ENCODE assay signal across 24 cellular contexts in genomic region chr7:149104749-149105148, GRCh38.
"Had no signal": no experiment of that assay in that cellular context is flagged by ENCODE, and none has a peak within 500 bp of the region (broad histone marks: within the 10 kb centered on the region; RNA-seq: fewer than 3 reads in every experiment).

No MANE protein-coding gene starts in this region.

- H3K27ac Mint-ChIP-seq: activated B cell treated with CpG ODN at 0.5 μM for 24 hours; activated CD4-positive, alpha-beta T cell treated with anti-CD3 and anti-CD28 coated beads, Interleukin-2, amount 10 ng/mL, durations not matched to agents 24 days and 14 days; activated CD8-positive, alpha-beta memory T cell treated with anti-CD3 and anti-CD28 coated beads, Interleukin-2, amount 10 ng/mL, durations not matched to agents 7 days and 5 days; activated naive CD4-positive, alpha-beta T cell treated with anti-CD3 and anti-CD28 coated beads, Interleukin-2, amount 50 U/mL, for 72 hours; activated T-cell treated with anti-CD3 and anti-CD28 coated beads, Interleukin-2, amount 50 U/mL, for 24 hours; activated T-helper 1 cell treated with anti-CD3 and anti-CD28 coated beads, Interleukin-12 subunit alpha, Interleukin-12 subunit beta, Interleukin-2, Interleukin-4 antibody, amounts not matched to agents 30 ng/mL and 10 ng/mL and 1 ng/mL, durations not matched to agents 14 hours and 24 hours and 36 hours had no signal

- ATAC-seq: activated CD8-positive, alpha-beta memory T cell treated with anti-CD3 and anti-CD28 coated beads, Interleukin-2, amount 10 ng/mL, durations not matched to agents 7 days and 5 days; activated naive CD4-positive, alpha-beta T cell treated with anti-CD3 and anti-CD28 coated beads, Interleukin-2, amount 50 U/mL, for 72 hours had no signal

- H3K27me3 Mint-ChIP-seq: activated B cell treated with CpG ODN at 0.5 μM for 24 hours; activated CD4-positive, alpha-beta T cell treated with anti-CD3 and anti-CD28 coated beads, Interleukin-2, amount 10 ng/mL, durations not matched to agents 24 days and 14 days; activated CD8-positive, alpha-beta memory T cell treated with anti-CD3 and anti-CD28 coated beads, Interleukin-2, amount 10 ng/mL, durations not matched to agents 7 days and 5 days; activated T-cell treated with anti-CD3 and anti-CD28 coated beads, Interleukin-2, amount 50 U/mL, for 24 hours had no signal

- H3K4me1 Mint-ChIP-seq: activated B cell treated with CpG ODN at 0.5 μM for 24 hours; activated CD4-positive, alpha-beta T cell treated with anti-CD3 and anti-CD28 coated beads, Interleukin-2, amount 10 ng/mL, durations not matched to agents 24 days and 14 days; activated CD8-positive, alpha-beta memory T cell treated with anti-CD3 and anti-CD28 coated beads, Interleukin-2, amount 10 ng/mL, durations not matched to agents 7 days and 5 days had no signal

- H3K36me3 ChIP-seq: brain microvascular endothelial cell had no signal

- H3K4me3 Mint-ChIP-seq: activated B cell treated with CpG ODN at 0.5 μM for 24 hours; activated CD4-positive, alpha-beta T cell treated with anti-CD3 and anti-CD28 coated beads, Interleukin-2, amount 10 ng/mL, durations not matched to agents 24 days and 14 days; activated CD8-positive, alpha-beta memory T cell treated with anti-CD3 and anti-CD28 coated beads, Interleukin-2, amount 10 ng/mL, durations not matched to agents 7 days and 5 days; activated T-cell treated with anti-CD3 and anti-CD28 coated beads, Interleukin-2, amount 50 U/mL, for 24 hours; activated T-helper 1 cell treated with anti-CD3 and anti-CD28 coated beads, Interleukin-12 subunit alpha, Interleukin-12 subunit beta, Interleukin-2, Interleukin-4 antibody, amounts not matched to agents 30 ng/mL and 10 ng/mL and 1 ng/mL, durations not matched to agents 14 hours and 24 hours and 36 hours had no signal

- H3K4me3 ChIP-seq: cardiac muscle cell had no signal

- DNase-seq: activated B cell treated with CpG ODN at 0.5 μM for 24 hours; activated CD4-positive, alpha-beta T cell treated with anti-CD3 and anti-CD28 coated beads for 1 hour; activated CD4-positive, alpha-beta T cell treated with anti-CD3 and anti-CD28 coated beads, Interleukin-2, amount 10 ng/mL, durations not matched to agents 24 days and 14 days; activated CD4-positive, alpha-beta T cell treated with anti-CD3 and anti-CD28 coated beads, Interleukin-2, amount 50 U/mL, for 48 hours; activated CD8-positive, alpha-beta memory T cell treated with anti-CD3 and anti-CD28 coated beads, Interleukin-2, amount 10 ng/mL, durations not matched to agents 7 days and 5 days; activated effector memory CD4-positive, alpha-beta T cell treated with Interleukin-2 at 50 U/mL for 16 hours; activated naive CD4-positive, alpha-beta T cell treated with Interleukin-2 at 50 U/mL for 16 hours; activated T-cell treated with anti-CD3 and anti-CD28 coated beads, Interleukin-2, amount 50 U/mL, for 24 hours; amygdala; brain microvascular endothelial cell; Kasumi-1; NCI-H1105 treated with DMSO at 0.1 percent for 48 hours; NCI-H1436 treated with DMSO at 0.1 percent for 48 hours; NCI-H187; NCI-H2081; NCI-H446; NCI-H524; SHP77 treated with DMSO at 0.1 percent for 48 hours; T-helper 1 cell had no signal

- H3K9me3 Mint-ChIP-seq: activated B cell treated with CpG ODN at 0.5 μM for 24 hours; activated CD4-positive, alpha-beta T cell treated with anti-CD3 and anti-CD28 coated beads, Interleukin-2, amount 10 ng/mL, durations not matched to agents 24 days and 14 days; activated naive CD4-positive, alpha-beta T cell treated with anti-CD3 and anti-CD28 coated beads, Interleukin-2, amount 50 U/mL, for 72 hours; activated T-cell treated with anti-CD3 and anti-CD28 coated beads, Interleukin-2, amount 50 U/mL, for 24 hours; activated T-helper 1 cell treated with anti-CD3 and anti-CD28 coated beads, Interleukin-12 subunit alpha, Interleukin-12 subunit beta, Interleukin-2, Interleukin-4 antibody, amounts not matched to agents 30 ng/mL and 10 ng/mL and 1 ng/mL, durations not matched to agents 14 hours and 24 hours and 36 hours had no signal

- FAIRE-seq: astrocyte, RCC 7860 had no signal

- H3K27me3 ChIP-seq: brain microvascular endothelial cell, cardiac muscle cell had no signal

- H3K36me3 Mint-ChIP-seq: activated CD8-positive, alpha-beta memory T cell treated with anti-CD3 and anti-CD28 coated beads, Interleukin-2, amount 10 ng/mL, durations not matched to agents 7 days and 5 days; activated naive CD4-positive, alpha-beta T cell treated with anti-CD3 and anti-CD28 coated beads, Interleukin-2, amount 50 U/mL, for 72 hours had no signal

- H3K27ac ChIP-seq: brain microvascular endothelial cell, cardiac muscle cell had no signal
